Comparison of ENCODE assay signal across 20 cellular contexts in genomic region chr13:47632311-47632710, GRCh38.
DNase-seq lines count a peak whose midpoint lies in the region; ATAC-seq and TF ChIP-seq lines count a peak whose summit lies in the region.
"Had no signal": no experiment of that assay in that cellular context is flagged by ENCODE, and none has a peak within 500 bp of the region (broad histone marks: within the 10 kb centered on the region; RNA-seq: fewer than 3 reads in every experiment).

No MANE protein-coding gene starts in this region.

- H3K36me3 Mint-ChIP-seq in WTC11 (peaks cover 30% of the 10 kb centered on the region), nephron progenitor cell (ENCODE audit: low read depth) (peaks cover 40% of the 10 kb centered on the region)
- H3K36me3 Mint-ChIP-seq: CD8-positive, alpha-beta memory T cell had no signal

- H3F3A ChIP-seq in SK-N-SH (replicated peaks; ENCODE audit: insufficient read depth) = peaks cover 7% of the 10 kb centered on the region

- H3K79me2 ChIP-seq in SK-N-SH (ENCODE audit: insufficient read depth) = no peaks in the 10 kb centered on the region

- no peak overlapping the region for H3K4me3 Mint-ChIP-seq in WTC11
- H3K4me3 Mint-ChIP-seq in nephron progenitor cell = no peak overlapping the region
- H3K4me3 Mint-ChIP-seq: CD8-positive, alpha-beta memory T cell had no signal

- peaks cover 12% of the 10 kb centered on the region for H3K4me1 Mint-ChIP-seq in WTC11
- H3K4me1 Mint-ChIP-seq in nephron progenitor cell = peaks cover 11% of the 10 kb centered on the region
- H3K4me1 Mint-ChIP-seq: CD8-positive, alpha-beta memory T cell had no signal

- POLR2A ChIA-PET in WTC11 (lab: Charles Lee) (no interaction called here), SK-N-SH (lab: Yijun Ruan, JAX) (interaction anchor here (0.6 kb wide), 1 partner anchor 753 kb away, joined by 4 read pairs; no protein-coding TSS in a partner anchor)

- DNase-seq in NCI-H2171 treated with DMSO at 0.1 percent for 48 hours (lab: John Stamatoyannopoulos, UW) (peak; percentile 20), WTC11 (ENCODE audit: low spot score) (peak; percentile 26), nephron progenitor cell (no peak), NCI-H2227 treated with DMSO at 0.1 percent for 48 hours (lab: John Stamatoyannopoulos, UW) (no peak), tibial nerve (ENCODE audit: low spot score in 2 of 2) (no peak), Right ventricle myocardium superior (no peak), SK-N-SH (no peak)
- DNase-seq: CD8-positive, alpha-beta memory T cell; DMS53; EL; H7; Kasumi-1; MG63; NCI-H1048; NCI-H1436; NCI-H2029; NCI-H446 treated with DMSO at 0.1 percent for 48 hours; NCI-H748 treated with DMSO at 0.1 percent for 48 hours had no signal

- TF ChIP-seq EP300 in tibial nerve (IDR thresholded peaks at IDR 0.05) = no peak
- TF ChIP-seq EP300 in SK-N-SH (IDR thresholded peaks at IDR 0.05; ENCODE audit: borderline replicate concordance in 1 of 2, low read depth in 1 of 2, low read length in 1 of 2) = no peak

- no peak for TF ChIP-seq POLR2A in tibial nerve (IDR thresholded peaks at IDR 0.05)

- H3K4me2 ChIP-seq in BLaER1 treated with 17β-estradiol and CSF1 and Interleukin-3, amounts not matched to agents 10 nM and 100 nM = peak overlapping the region in 7 of 11 experiments; percentile 36 to 63 (median 45); a peak in 14 of 22 replicates
- no peak overlapping the region for H3K4me2 ChIP-seq in SK-N-SH

- TF ChIP-seq CTCF in WTC11 (IDR thresholded peaks at IDR 0.05) (no peak), nephron progenitor cell (IDR thresholded peaks at IDR 0.05) (no peak), tibial nerve (IDR thresholded peaks at IDR 0.05) (no peak), SK-N-SH (IDR thresholded peaks at IDR 0.05) (no peak)

- no peaks in the 10 kb centered on the region for H3K36me3 ChIP-seq in BLaER1 treated with 17β-estradiol and CSF1 and Interleukin-3, amounts not matched to agents 10 nM and 100 nM
- no peaks in the 10 kb centered on the region for H3K36me3 ChIP-seq in tibial nerve
- peaks cover 0 to 3% of the 10 kb centered on the region in 2 experiments for H3K36me3 ChIP-seq in SK-N-SH (replicated peaks in 1 of 2; ENCODE audit: control insufficient read depth in 1 of 2, insufficient read depth in 2 of 2, low read length in 1 of 2)
- H3K36me3 ChIP-seq: MG63, SJCRH30 had no signal

- peaks cover 47 to 69% (median 61%) of the 10 kb centered on the region in 11 experiments for H3K9me3 ChIP-seq in BLaER1 treated with 17β-estradiol and CSF1 and Interleukin-3, amounts not matched to agents 10 nM and 100 nM (replicated peaks in 1 of 11)
- peaks cover 0 to 18% (median 2%) of the 10 kb centered on the region in 4 donors for H3K9me3 ChIP-seq in tibial nerve
- H3K9me3 ChIP-seq in SK-N-SH = 0 out of 2 replicates have a peak, but pooled peaks cover 8% of the 10 kb centered on the region
- H3K9me3 ChIP-seq: SJCRH30 had no signal

- H3K4me1 ChIP-seq in BLaER1 treated with 17β-estradiol and CSF1 and Interleukin-3, amounts not matched to agents 10 nM and 100 nM = peaks cover 0 to 17% (median 13%) of the 10 kb centered on the region in 10 experiments; a peak in 14 of 20 replicates
- H3K4me1 ChIP-seq in tibial nerve = no peaks in the 10 kb centered on the region
- H3K4me1 ChIP-seq in SK-N-SH (ENCODE audit: control insufficient read depth in 1 of 2, insufficient read depth in 2 of 2, low read depth in 1 of 2, low read length in 1 of 2) = no peaks in the 10 kb centered on the region
- H3K4me1 ChIP-seq: SJCRH30 had no signal

- no peaks in the 10 kb centered on the region for H3K27me3 ChIP-seq in BLaER1 treated with 17β-estradiol and CSF1 and Interleukin-3, amounts not matched to agents 10 nM and 100 nM
- no peaks in the 10 kb centered on the region for H3K27me3 ChIP-seq in tibial nerve
- H3K27me3 ChIP-seq in SK-N-SH (ENCODE audit: insufficient read depth) = no peaks in the 10 kb centered on the region
- H3K27me3 ChIP-seq: MG63, SJCRH30 had no signal

- H3K4me3 ChIP-seq in BLaER1 treated with 17β-estradiol and CSF1 and Interleukin-3, amounts not matched to agents 10 nM and 100 nM = no peak overlapping the region
- no peak overlapping the region for H3K4me3 ChIP-seq in tibial nerve
- H3K4me3 ChIP-seq in SK-N-SH (ENCODE audit: low read depth in 2 of 2, low read length in 1 of 2) = no peak overlapping the region
- H3K4me3 ChIP-seq: MG63, SJCRH30 had no signal

- 48 to 61% methylated on average over 4 of the region's 4 CpGs for WGBS in tibial nerve, 2 donors
- 54% methylated on average over 3 of the region's 4 CpGs for WGBS in SK-N-SH (ENCODE audit: low lambda C conversion rate)

- H3K27ac ChIP-seq in BLaER1 treated with 17β-estradiol and CSF1 and Interleukin-3, amounts not matched to agents 10 nM and 100 nM = peak overlapping the region in 7 of 11 experiments; percentile 10 to 71 (median 53); a peak in 9 of 22 replicates
- H3K27ac ChIP-seq in tibial nerve (no peak overlapping the region), SK-N-SH (ENCODE audit: low read depth in 2 of 2, low read length in 1 of 2) (no peak overlapping the region)
- H3K27ac ChIP-seq: SJCRH30 had no signal

- no peaks in the 10 kb centered on the region for H3K9me2 ChIP-seq in SK-N-SH

- intact Hi-C loops in Right ventricle myocardium superior (cut with DNase I) = no loop called here

- H3K9me3 Mint-ChIP-seq in WTC11 (peaks cover 56% of the 10 kb centered on the region), nephron progenitor cell (peaks cover 56% of the 10 kb centered on the region)

- H3K27me3 Mint-ChIP-seq in WTC11 (ENCODE audit: low read depth) = peaks cover 5% of the 10 kb centered on the region
- no peaks in the 10 kb centered on the region for H3K27me3 Mint-ChIP-seq in nephron progenitor cell (ENCODE audit: low read depth, poor library complexity)

- H3K27ac Mint-ChIP-seq in WTC11 (0 out of 2 replicates have a peak overlapping the region, but pooled peaks have one; percentile 22), nephron progenitor cell (peak overlapping the region; percentile 47)
- H3K27ac Mint-ChIP-seq: CD8-positive, alpha-beta memory T cell had no signal

- ATAC-seq in WTC11 (peak; percentile 50), Right ventricle myocardium superior (ENCODE audit: poor library complexity) (no peak)

- CTCF ChIA-PET in WTC11 (lab: Charles Lee) (no interaction called here), SK-N-SH (lab: Yijun Ruan, JAX) (no interaction called here)

- no peaks in the 10 kb centered on the region for H4K20me1 ChIP-seq in BLaER1 treated with 17β-estradiol and CSF1 and Interleukin-3, amounts not matched to agents 10 nM and 100 nM
- no peaks in the 10 kb centered on the region for H4K20me1 ChIP-seq in SK-N-SH (ENCODE audit: insufficient read depth)

- H2AFZ ChIP-seq in SK-N-SH (ENCODE audit: low read depth) = no peak overlapping the region

- TF ChIP-seq RAD21 in SK-N-SH (IDR thresholded peaks at IDR 0.05; ENCODE audit: low read length) = no peak

- H3K9ac ChIP-seq in BLaER1 treated with 17β-estradiol and CSF1 and Interleukin-3, amounts not matched to agents 10 nM and 100 nM = 0 out of 22 replicates have a peak overlapping the region, but pooled peaks of 1 of the 11 experiments have one; percentile 21
- no peak overlapping the region for H3K9ac ChIP-seq in SK-N-SH

TF ChIP-seq in WTC11, 78 proteins besides CTCF, POLR2A, EP300 and RAD21:
- TF ChIP-seq ZNF512 (CRISPR knock-in tag; IDR thresholded peaks at IDR 0.05; ENCODE audit: borderline replicate concordance) (no peak), NR2C2 (CRISPR knock-in tag; IDR thresholded peaks at IDR 0.05) (no peak), HMGA2 (CRISPR knock-in tag; IDR thresholded peaks at IDR 0.05) (no peak), TP53 (CRISPR knock-in tag; IDR thresholded peaks at IDR 0.05) (no peak), NR1H2 (CRISPR knock-in tag; IDR thresholded peaks at IDR 0.05) (no peak)

TF ChIP-seq in SK-N-SH, 30 proteins besides CTCF, POLR2A, EP300 and RAD21:
- no peak for TF ChIP-seq CHD2 (IDR thresholded peaks at IDR 0.05; ENCODE audit: low read length, partially characterized antibody)
- TF ChIP-seq MEF2A (IDR thresholded peaks at IDR 0.05; ENCODE audit: borderline replicate concordance, low read depth) = no peak
- no peak for TF ChIP-seq POLR2AphosphoS5 (IDR thresholded peaks at IDR 0.05; ENCODE audit: low read depth, low read length)
- TF ChIP-seq, protein P1, sequence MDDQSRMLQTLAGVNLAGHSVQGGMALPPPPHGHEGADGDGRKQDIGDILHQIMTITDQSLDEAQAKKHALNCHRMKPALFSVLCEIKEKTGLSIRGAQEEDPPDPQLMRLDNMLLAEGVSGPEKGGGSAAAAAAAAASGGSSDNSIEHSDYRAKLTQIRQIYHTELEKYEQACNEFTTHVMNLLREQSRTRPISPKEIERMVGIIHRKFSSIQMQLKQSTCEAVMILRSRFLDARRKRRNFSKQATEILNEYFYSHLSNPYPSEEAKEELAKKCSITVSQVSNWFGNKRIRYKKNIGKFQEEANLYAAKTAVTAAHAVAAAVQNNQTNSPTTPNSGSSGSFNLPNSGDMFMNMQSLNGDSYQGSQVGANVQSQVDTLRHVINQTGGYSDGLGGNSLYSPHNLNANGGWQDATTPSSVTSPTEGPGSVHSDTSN (IDR thresholded peaks at IDR 0.05) = no peak
- no peak for TF ChIP-seq SMC3 (IDR thresholded peaks at IDR 0.05; ENCODE audit: low read depth, low read length)
- no peak for TF ChIP-seq NFIC (IDR thresholded peaks at IDR 0.05; ENCODE audit: borderline replicate concordance)
- TF ChIP-seq, protein P2, sequence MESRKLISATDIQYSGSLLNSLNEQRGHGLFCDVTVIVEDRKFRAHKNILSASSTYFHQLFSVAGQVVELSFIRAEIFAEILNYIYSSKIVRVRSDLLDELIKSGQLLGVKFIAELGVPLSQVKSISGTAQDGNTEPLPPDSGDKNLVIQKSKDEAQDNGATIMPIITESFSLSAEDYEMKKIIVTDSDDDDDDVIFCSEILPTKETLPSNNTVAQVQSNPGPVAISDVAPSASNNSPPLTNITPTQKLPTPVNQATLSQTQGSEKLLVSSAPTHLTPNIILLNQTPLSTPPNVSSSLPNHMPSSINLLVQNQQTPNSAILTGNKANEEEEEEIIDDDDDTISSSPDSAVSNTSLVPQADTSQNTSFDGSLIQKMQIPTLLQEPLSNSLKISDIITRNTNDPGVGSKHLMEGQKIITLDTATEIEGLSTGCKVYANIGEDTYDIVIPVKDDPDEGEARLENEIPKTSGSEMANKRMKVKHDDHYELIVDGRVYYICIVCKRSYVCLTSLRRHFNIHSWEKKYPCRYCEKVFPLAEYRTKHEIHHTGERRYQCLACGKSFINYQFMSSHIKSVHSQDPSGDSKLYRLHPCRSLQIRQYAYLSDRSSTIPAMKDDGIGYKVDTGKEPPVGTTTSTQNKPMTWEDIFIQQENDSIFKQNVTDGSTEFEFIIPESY (IDR thresholded peaks at IDR 0.05; ENCODE audit: borderline replicate concordance, low read depth) = no peak
TF ChIP-seq in SK-N-SH: peak in this region for 0.

Comparison
In these comparisons a context has a peak if more than half of its experiments do, and no peak if none do; other contexts are left out.
1. H3K27ac ChIP-seq: peak in BLaER1 treated with 17β-estradiol and CSF1 and Interleukin-3, amounts not matched to agents 10 nM and 100 nM (7 of 11); none in tibial nerve (0 of 4) and SK-N-SH (0 of 2).
2. DNase-seq: peak in NCI-H2171 treated with DMSO at 0.1 percent for 48 hours (single experiment) and WTC11 (single experiment); none in nephron progenitor cell (single experiment), NCI-H2227 treated with DMSO at 0.1 percent for 48 hours (single experiment), tibial nerve (0 of 2), Right ventricle myocardium superior (single experiment) and SK-N-SH (single experiment).